9 cellular contexts compared by ENCODE assay signal in the genomic region with DNA sequence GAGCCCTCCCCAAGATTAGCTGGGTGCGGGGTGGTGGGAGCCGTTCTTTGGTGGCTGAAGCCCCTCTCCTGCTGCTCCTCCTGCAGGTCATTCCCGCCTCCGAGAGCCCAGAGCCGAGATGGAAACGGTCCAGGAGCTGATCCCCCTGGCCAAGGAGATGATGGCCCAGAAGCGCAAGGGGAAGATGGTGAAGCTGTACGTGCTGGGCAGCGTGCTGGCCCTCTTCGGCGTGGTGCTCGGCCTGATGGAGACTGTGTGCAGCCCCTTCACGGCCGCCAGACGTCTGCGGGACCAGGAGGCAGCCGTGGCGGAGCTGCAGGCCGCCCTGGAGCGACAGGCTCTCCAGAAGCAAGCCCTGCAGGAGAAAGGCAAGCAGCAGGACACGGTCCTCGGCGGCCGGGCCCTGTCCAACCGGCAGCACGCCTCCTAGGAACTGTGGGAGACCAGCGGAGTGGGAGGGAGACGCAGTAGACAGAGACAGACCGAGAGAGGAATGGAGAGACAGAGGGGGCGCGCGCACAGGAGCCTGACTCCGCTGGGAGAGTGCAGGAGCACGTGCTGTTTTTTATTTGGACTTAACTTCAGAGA. TPM values are rescaled to one million over a fixed set of nuclear protein-coding genes. Genes with fewer than 3 reads are reported as not detected.
DNase-seq lines count a peak whose midpoint lies in the region; ATAC-seq, FAIRE-seq and TF ChIP-seq lines count a peak whose summit lies in the region.
"Had no signal": no experiment of that assay in that cellular context is flagged by ENCODE, and none has a peak within 500 bp of the region (broad histone marks: within the 10 kb centered on the region; RNA-seq: fewer than 3 reads in every experiment).

No MANE protein-coding gene starts in this region.

- POLR2A ChIA-PET in IMR-90 (lab: Charles Lee; ENCODE audit: unreplicated experiment) = no interaction called here
- POLR2A ChIA-PET in K562 (lab: Yijun Ruan, JAX) = interaction anchor here (0.6 to 1.6 kb wide), 14 partner anchors 9 to 277 kb away, joined by 3 to 10 read pairs (median 4); a partner anchor contains a TSS

- TF ChIP-seq RAD21 in IMR-90 (IDR thresholded peaks at IDR 0.05; ENCODE audit: low read length) = no peak
- TF ChIP-seq RAD21 in K562 (CRISPR knock-in tag; conservative IDR thresholded peaks at IDR 0.05 in 1 of 2, IDR thresholded peaks at IDR 0.05 in 1 of 2) = no peak

- H3K79me1 ChIP-seq in IMR-90 (ENCODE audit: low read depth in 1 of 2, low read length in 2 of 2) = no peaks in the 10 kb centered on the region

- H3K23ac ChIP-seq in IMR-90 (ENCODE audit: low read depth, low read length) = no peak overlapping the region

- peak overlapping the region; percentile 9 for H2AK9ac ChIP-seq in IMR-90 (replicated peaks; ENCODE audit: low read depth, low read length, poor library complexity)

- H4K91ac ChIP-seq in IMR-90 (ENCODE audit: insufficient read depth, low read depth, low read length) = no peak overlapping the region

- H3K4me1 ChIP-seq in IMR-90 (ENCODE audit: control insufficient read depth, insufficient read depth, low read length) (peaks cover 3% of the 10 kb centered on the region; the same call in 1 of the 2 replicates), K562 (replicated peaks in 1 of 2; ENCODE audit: control insufficient read depth in 2 of 2, insufficient read depth in 2 of 2, low read length in 2 of 2) (peaks cover 12 to 23% of the 10 kb centered on the region in 2 experiments), iPS-18a (ENCODE audit: control insufficient read depth, low read depth, low read length) (no peaks in the 10 kb centered on the region), gastrocnemius medialis (peaks cover 52 to 54% of the 10 kb centered on the region in 2 donors)

- no peak overlapping the region for H3K18ac ChIP-seq in IMR-90 (ENCODE audit: low read depth, low read length)

- CTCF ChIA-PET in IMR-90 (lab: Yijun Ruan, JAX) (no interaction called here), K562 (lab: Yijun Ruan, JAX; ENCODE audit: low intra/inter-chr PET ratio) (interaction anchor here (0.6 kb wide), 1 partner anchor 67 kb away, joined by 3 read pairs; no protein-coding TSS in a partner anchor)

- ATAC-seq in IMR-90 (ENCODE audit: low read depth) = peak; percentile 77
- peak; percentile 59 for ATAC-seq in K562
- ATAC-seq in gastrocnemius medialis = peak; percentile 31 to 39
- no peak for ATAC-seq in HG03025 (IDR thresholded peaks at IDR 0.05; ENCODE audit: low FRiP score, unreplicated experiment)

- WGBS in IMR-90 (ENCODE audit: extremely low coverage in 2 of 2, insufficient read length in 1 of 2), 2 experiments = 2% methylated on average over 20 of the region's 34 CpGs; no CpG with 5 or more reads in 1 of the 2 experiments
- WGBS in K562 (ENCODE audit: insufficient coverage, low coverage, missing lambda C conversion rate) = 13% methylated on average over 31 of the region's 34 CpGs

- no peak for TF ChIP-seq EP300 in K562 (IDR thresholded peaks at IDR 0.05; ENCODE audit: low read length)

- no peak overlapping the region for H3K14ac ChIP-seq in IMR-90 (replicated peaks; ENCODE audit: low read depth, low read length)

- no peak overlapping the region for H2AK5ac ChIP-seq in IMR-90 (ENCODE audit: low read depth, low read length)

- no peak overlapping the region for H2BK20ac ChIP-seq in IMR-90 (ENCODE audit: low read depth, low read length)

- H3K27me3 ChIP-seq in IMR-90 (ENCODE audit: control insufficient read depth, insufficient read depth, low read length) (peaks cover 24% of the 10 kb centered on the region), K562 (ENCODE audit: control insufficient read depth in 2 of 2, insufficient read depth in 2 of 2, low read length in 2 of 2) (peaks cover 0 to 15% of the 10 kb centered on the region in 2 experiments; a peak in 2 of 5 replicates), iPS-18a (ENCODE audit: control insufficient read depth, insufficient read depth, low read length) (peaks cover 54% of the 10 kb centered on the region), gastrocnemius medialis (no peaks in the 10 kb centered on the region)

- dilution Hi-C loops in IMR-90 (cut with HindIII; ENCODE audit: low sequenced_read_pairs, unreplicated experiment) = no loop called here

- H3K27ac ChIP-seq in IMR-90 (ENCODE audit: insufficient read depth, low read length) (no peak overlapping the region), K562 (ENCODE audit: extremely low read depth, low read depth, low read length) (peak overlapping the region; percentile 11; the same call in 1 of the 3 replicates), iPS-18a (ENCODE audit: low read length) (no peak overlapping the region), gastrocnemius medialis (peak overlapping the region; percentile 95 to 96 (median 95))

- H3K4me3 ChIP-seq in AG09309 (ENCODE audit: control insufficient read depth, low read depth, low read length) (peak overlapping the region; percentile 58), IMR-90 (ENCODE audit: insufficient read depth, low read depth, low read length) (peak overlapping the region; percentile 19), K562 (peak overlapping the region; percentile 45), iPS-18a (ENCODE audit: low read length) (peak overlapping the region; percentile 71), gastrocnemius medialis (peak overlapping the region; percentile 69 to 78 (median 73))

- peak overlapping the region; percentile 88 for H2AFZ ChIP-seq in IMR-90 (replicated peaks; ENCODE audit: low read length, poor library complexity)
- H2AFZ ChIP-seq in K562 (ENCODE audit: low read depth, low read length) = peak overlapping the region; percentile 69

- no peak for FAIRE-seq in K562 (lab: Jason Lieb, UNC)
- FAIRE-seq: colon had no signal

- intact Hi-C loops in IMR-90 (cut with micrococcal nuclease) = no loop called here
- intact Hi-C loops in K562 (cut with micrococcal nuclease) = loop anchor here (2.0 kb wide), 1 partner anchor 29 kb away; no protein-coding TSS in a partner anchor
- intact Hi-C loops in gastrocnemius medialis (cut with DNase I; ENCODE audit: low total_unique reads) = loop anchor here (2.0 kb wide), 1 partner anchor 49 kb away; no protein-coding TSS in a partner anchor

- H3K9ac ChIP-seq in IMR-90 (ENCODE audit: low read depth, low read length) (peak overlapping the region; percentile 19), K562 (ENCODE audit: insufficient read depth in 1 of 2, low read depth in 2 of 2, low read length in 2 of 2) (peak overlapping the region; percentile 50 to 87; a peak in 3 of 4 replicates), iPS-18a (ENCODE audit: low read length) (peak overlapping the region; percentile 15)

- no peak overlapping the region for H3K56ac ChIP-seq in IMR-90 (ENCODE audit: extremely low read depth, insufficient read depth, low read length)

- no peak overlapping the region for H2BK120ac ChIP-seq in IMR-90 (ENCODE audit: low read depth, low read length)

- no peak overlapping the region for H4K5ac ChIP-seq in IMR-90 (ENCODE audit: low read depth, low read length)

- H2BK5ac ChIP-seq in IMR-90 (ENCODE audit: low read depth, low read length, poor library complexity, severe bottlenecking) = no peak overlapping the region

- H3K9me1 ChIP-seq in IMR-90 (ENCODE audit: insufficient read depth, low read length) = no peaks in the 10 kb centered on the region
- H3K9me1 ChIP-seq in K562 (ENCODE audit: control insufficient read depth, insufficient read depth, low read length) = no peaks in the 10 kb centered on the region

- peak overlapping the region; percentile 40 for H3K4me2 ChIP-seq in IMR-90 (ENCODE audit: low read depth, low read length)
- peak overlapping the region; percentile 79 for H3K4me2 ChIP-seq in K562 (ENCODE audit: insufficient read depth, low read length)

- no peak for DNase-seq in AG09309 (ENCODE audit: low read depth)
- DNase-seq in IMR-90 = peak; percentile 16
- peak in 1 of 4 experiments; percentile 23 for DNase-seq in K562 (ENCODE audit: extremely low read depth in 1 of 4, low spot score in 3 of 4)
- DNase-seq in gastrocnemius medialis = peak; percentile 21 to 36
- no peak for DNase-seq in MV-4-11 (lab: John Stamatoyannopoulos, UW)
- no peak for DNase-seq in medulla oblongata (ENCODE audit: extremely low spot score)

- H3K9me3 ChIP-seq in IMR-90 (ENCODE audit: control insufficient read depth, insufficient read depth, low read length) (0 out of 2 replicates have a peak, but pooled peaks cover 3% of the 10 kb centered on the region), K562 (replicated peaks; ENCODE audit: control insufficient read depth, insufficient read depth, low read depth, low read length) (no peaks in the 10 kb centered on the region), iPS-18a (ENCODE audit: control insufficient read depth, low read depth, low read length) (no peaks in the 10 kb centered on the region), gastrocnemius medialis (no peaks in the 10 kb centered on the region)

- BruUV-seq in IMR-90 (replicated peaks; lab: Mats Ljungman, UMichigan) = no TSS peak
- TSS peak; percentile 89 for BruUV-seq in K562 (replicated peaks; lab: Mats Ljungman, UMichigan)

- H3K79me2 ChIP-seq in K562 (ENCODE audit: control insufficient read depth, insufficient read depth, low read length) = no peaks in the 10 kb centered on the region; the same call in 2 of the 3 replicates

- no peaks in the 10 kb centered on the region for H4K20me1 ChIP-seq in IMR-90 (ENCODE audit: insufficient read depth, low read length)
- H4K20me1 ChIP-seq in K562 (replicated peaks; ENCODE audit: control insufficient read depth, insufficient read depth, low read length) = no peaks in the 10 kb centered on the region

- no peak overlapping the region for H3K4ac ChIP-seq in IMR-90 (ENCODE audit: low read depth, low read length)

- no peak overlapping the region for H4K8ac ChIP-seq in IMR-90 (ENCODE audit: low read depth in 2 of 2, low read length in 2 of 2)

- H2BK15ac ChIP-seq in IMR-90 (ENCODE audit: low read depth, low read length) = no peak overlapping the region

- TF ChIP-seq CTCF in AG09309 (IDR thresholded peaks at IDR 0.05; ENCODE audit: control insufficient read depth, insufficient read depth, low read depth, low read length, missing control alignments) (no peak), IMR-90 (conservative IDR thresholded peaks at IDR 0.05; ENCODE audit: low read depth, low read length) (no peak), K562 (IDR thresholded peaks at IDR 0.05 in 2 of 3, conservative IDR thresholded peaks at IDR 0.05 in 1 of 3; ENCODE audit: insufficient read depth in 2 of 3, low read depth in 1 of 3, low read length in 3 of 3) (no peak; a peak in 1 of 6 replicates), gastrocnemius medialis (IDR thresholded peaks at IDR 0.05 in 4 of 5, conservative IDR thresholded peaks at IDR 0.05 in 1 of 5) (no peak)

- in situ Hi-C loops in IMR-90 (cut with MboI; ENCODE audit: low sequenced_read_pairs) = no loop called here
- in situ Hi-C loops in K562 (cut with MboI) = no loop called here
- in situ Hi-C loops in gastrocnemius medialis (cut with MboI; ENCODE audit: low sequenced_read_pairs in 4 of 4) = no loop called here

- TF ChIP-seq POLR2A in IMR-90 (IDR thresholded peaks at IDR 0.05; ENCODE audit: low read depth, low read length) = no peak
- TF ChIP-seq POLR2A in K562 (conservative IDR thresholded peaks at IDR 0.05) = no peak
- no peak for TF ChIP-seq POLR2A in gastrocnemius medialis (IDR thresholded peaks at IDR 0.05)

- H3K36me3 ChIP-seq in IMR-90 (ENCODE audit: control insufficient read depth, insufficient read depth, low read length) (no peaks in the 10 kb centered on the region), K562 (ENCODE audit: control insufficient read depth, insufficient read depth, low read length) (no peaks in the 10 kb centered on the region), iPS-18a (ENCODE audit: control insufficient read depth, low read depth, low read length) (no peaks in the 10 kb centered on the region), gastrocnemius medialis (no peaks in the 10 kb centered on the region)

RNA-seq across cellular contexts. Expression of a gene that starts 0.4 kb away (rescaled TPM):
- total RNA-seq in IMR-90 (2012; rRNA removed) = 0.36 and 1.9 TPM in 2 replicates
- 0.36 and 0.53 TPM in 2 replicates for polyA plus RNA-seq in IMR-90 (2012; rRNA removed)
- 0.82 and 0.94 TPM in 2 replicates for polyA plus RNA-seq in IMR-90 (2012; cell fraction: cytosol; rRNA removed)
- polyA plus RNA-seq in IMR-90 (2012; cell fraction: nucleus; rRNA removed; ENCODE audit: low replicate concordance) = 0.14 and 0.33 TPM in 2 replicates
- total RNA-seq in K562 (2011; cell fraction: chromatin; rRNA removed; ENCODE audit: low replicate concordance) = not detected in 2 replicates
- 0.50 and 0.79 TPM in 2 replicates for total RNA-seq in K562 (2011; cell fraction: nucleolus; rRNA removed)
- 0.66 TPM in 1 of 2 replicates, not detected in the other for total RNA-seq in K562 (2011; cell fraction: nucleoplasm; rRNA removed)
- 60.4 and 79.0 TPM in 2 replicates for total RNA-seq in K562 (2014; rRNA removed)
- 10.6 and 11.4 TPM in 2 replicates for total RNA-seq in K562 (2014; rRNA removed; fragmentation: Illumina TruSeq; extraction: Trizol)
- total RNA-seq in K562 (2015; rRNA removed; fragmentation: Illumina TruSeq; extraction: Trizol) = 4.2 and 5.6 TPM in 2 replicates
- total RNA-seq in K562 (2021) = 37.4 and 39.5 TPM in 2 replicates
- polyA plus RNA-seq in K562 (2011; rRNA removed) = 0.18 and 0.30 TPM in 2 replicates
- polyA plus RNA-seq in K562 (2011; cell fraction: cytosol; rRNA removed) = 0.13 and 0.39 TPM in 2 replicates
- 0.18 TPM in 1 of 2 replicates, not detected in the other for polyA plus RNA-seq in K562 (2011; cell fraction: nucleus; rRNA removed)
- polyA plus RNA-seq in K562 (2012) = 21.3 and 213 TPM in 2 replicates
- polyA plus RNA-seq in K562 (2014; fragmentation: Illumina TruSeq; extraction: Trizol) = 11.7 and 24.0 TPM in 2 replicates
- 1 to 10 TPM; 4.9 to 8.9 TPM for polyA plus RNA-seq in K562 (2014; fragmentation: Nextera tagmentation; extraction: Ambion mirVana)
- polyA plus RNA-seq in K562 (2014; rRNA removed) = 65.6 and 70.4 TPM in 2 replicates
- polyA minus RNA-seq in K562 (2011; rRNA and poly(A)+ RNA removed) = not detected in 2 replicates
- not detected in 2 replicates for polyA minus RNA-seq in K562 (2011; cell fraction: cytosol; rRNA and poly(A)+ RNA removed)
- not detected in 2 replicates for polyA minus RNA-seq in K562 (2011; cell fraction: nucleus; rRNA and poly(A)+ RNA removed)
- total RNA-seq in gastrocnemius medialis = 1,000 to 10,000 TPM in 1 of 4 donors, 100 to 1,000 TPM in 1, 10 to 100 TPM in 2; 29.1 to 1,155 (median 83.4) TPM

RNA-seq across cellular contexts. Expression of a gene that starts 23.4 kb away (rescaled TPM):
- total RNA-seq in IMR-90 (2012; rRNA removed) (0.72 and 1.1 TPM in 2 replicates), K562 (2014; rRNA removed) (0.91 and 1.0 TPM in 2 replicates), K562 (2014; rRNA removed; fragmentation: Illumina TruSeq; extraction: Trizol) (0.61 and 1.3 TPM in 2 replicates), K562 (2015; rRNA removed; fragmentation: Illumina TruSeq; extraction: Trizol) (0.91 and 0.94 TPM in 2 replicates), K562 (2021) (1.3 and 1.9 TPM in 2 replicates), gastrocnemius medialis (1 to 10 TPM in 1 of 4 donors, under 1 TPM in 3; 0.61 to 1.9 (median 0.72) TPM)
- polyA plus RNA-seq in IMR-90 (2012; rRNA removed) (1.6 and 2.1 TPM in 2 replicates), K562 (2011; rRNA removed) (0.42 and 0.72 TPM in 2 replicates), K562 (2014; fragmentation: Illumina TruSeq; extraction: Trizol) (0.67 and 0.97 TPM in 2 replicates), K562 (2014; fragmentation: Nextera tagmentation; extraction: Ambion mirVana) (under 1 TPM; 0.08 to 0.21 TPM), K562 (2014; rRNA removed) (1.0 and 3.1 TPM in 2 replicates)
- polyA plus RNA-seq in IMR-90 (2012; cell fraction: cytosol; rRNA removed) = 0.83 and 2.0 TPM in 2 replicates
- polyA plus RNA-seq in IMR-90 (2012; cell fraction: nucleus; rRNA removed; ENCODE audit: low replicate concordance) = 1.1 and 1.8 TPM in 2 replicates
- total RNA-seq in K562 (2011; cell fraction: chromatin; rRNA removed; ENCODE audit: low replicate concordance) = 1.1 and 1.9 TPM in 2 replicates
- 1.8 and 2.0 TPM in 2 replicates for total RNA-seq in K562 (2011; cell fraction: nucleolus; rRNA removed)
- total RNA-seq in K562 (2011; cell fraction: nucleoplasm; rRNA removed) = 1.2 TPM in 2 replicates
- polyA plus RNA-seq in K562 (2011; cell fraction: cytosol; rRNA removed) = 0.86 and 1.2 TPM in 2 replicates
- 0.73 and 1.2 TPM in 2 replicates for polyA plus RNA-seq in K562 (2011; cell fraction: nucleus; rRNA removed)
- polyA plus RNA-seq in K562 (2012) = 2.0 and 6.6 TPM in 2 replicates
- 0.18 and 0.87 TPM in 2 replicates for polyA minus RNA-seq in K562 (2011; rRNA and poly(A)+ RNA removed)
- 1.0 and 5.0 TPM in 2 replicates for polyA minus RNA-seq in K562 (2011; cell fraction: cytosol; rRNA and poly(A)+ RNA removed)
- polyA minus RNA-seq in K562 (2011; cell fraction: nucleus; rRNA and poly(A)+ RNA removed) = 0.81 and 1.4 TPM in 2 replicates

RNA-seq across cellular contexts. Expression of a gene that starts 29.0 kb away (rescaled TPM):
- 0.28 and 0.72 TPM in 2 replicates for total RNA-seq in IMR-90 (2012; rRNA removed)
- polyA plus RNA-seq in IMR-90 (2012; rRNA removed) = 0.30 and 0.41 TPM in 2 replicates
- 0.34 and 0.35 TPM in 2 replicates for polyA plus RNA-seq in IMR-90 (2012; cell fraction: cytosol; rRNA removed)
- 0.09 and 0.19 TPM in 2 replicates for polyA plus RNA-seq in IMR-90 (2012; cell fraction: nucleus; rRNA removed; ENCODE audit: low replicate concordance)
- total RNA-seq in K562 (2011; cell fraction: chromatin; rRNA removed; ENCODE audit: low replicate concordance) = not detected in 2 replicates
- total RNA-seq in K562 (2011; cell fraction: nucleolus; rRNA removed) = not detected in 2 replicates
- not detected in 2 replicates for total RNA-seq in K562 (2011; cell fraction: nucleoplasm; rRNA removed)
- total RNA-seq in K562 (2014; rRNA removed) = not detected in 2 replicates
- not detected in 2 replicates for total RNA-seq in K562 (2014; rRNA removed; fragmentation: Illumina TruSeq; extraction: Trizol)
- not detected in 2 replicates for total RNA-seq in K562 (2015; rRNA removed; fragmentation: Illumina TruSeq; extraction: Trizol)
- 0.16 TPM in 1 of 2 replicates, not detected in the other for total RNA-seq in K562 (2021)
- polyA plus RNA-seq in K562 (2011; rRNA removed) = not detected in 2 replicates
- polyA plus RNA-seq in K562 (2011; cell fraction: cytosol; rRNA removed) = not detected in 2 replicates
- not detected in 2 replicates for polyA plus RNA-seq in K562 (2011; cell fraction: nucleus; rRNA removed)
- polyA plus RNA-seq in K562 (2012) = 0.17 and 2.6 TPM in 2 replicates
- polyA plus RNA-seq in K562 (2014; fragmentation: Illumina TruSeq; extraction: Trizol) = not detected in 2 replicates
- polyA plus RNA-seq in K562 (2014; fragmentation: Nextera tagmentation; extraction: Ambion mirVana) = under 1 TPM in 1 of 2 experiments, not detected in 1; 0.04 TPM
- polyA plus RNA-seq in K562 (2014; rRNA removed) = not detected in 2 replicates
- polyA minus RNA-seq in K562 (2011; rRNA and poly(A)+ RNA removed) = not detected in 2 replicates
- polyA minus RNA-seq in K562 (2011; cell fraction: cytosol; rRNA and poly(A)+ RNA removed) = not detected in 2 replicates
- not detected in 2 replicates for polyA minus RNA-seq in K562 (2011; cell fraction: nucleus; rRNA and poly(A)+ RNA removed)
- total RNA-seq in gastrocnemius medialis = 10 to 100 TPM in 1 of 4 donors, 1 to 10 TPM in 3; 3.0 to 16.0 (median 6.8) TPM

Comparison
In these comparisons a context has a peak if more than half of its experiments do, and no peak if none do; other contexts are left out.
1. DNase-seq: peak in IMR-90 (single experiment) and gastrocnemius medialis (2 of 2); none in AG09309 (single experiment), MV-4-11 (single experiment) and medulla oblongata (single experiment).
2. H3K4me3 ChIP-seq: peak in every context shown above with its lines; median percentile 73 in gastrocnemius medialis; 71 in iPS-18a; 58 in AG09309; 45 in K562; 19 in IMR-90.
3. H3K27ac ChIP-seq: peak in K562 (single experiment) and gastrocnemius medialis (4 of 4); none in IMR-90 (single experiment) and iPS-18a (single experiment).
4. H3K9ac ChIP-seq: peak in every context shown above with its lines; median percentile 68 in K562; 19 in IMR-90; 15 in iPS-18a.